ENCODE assay signal across 2 cellular contexts in the genomic region with DNA sequence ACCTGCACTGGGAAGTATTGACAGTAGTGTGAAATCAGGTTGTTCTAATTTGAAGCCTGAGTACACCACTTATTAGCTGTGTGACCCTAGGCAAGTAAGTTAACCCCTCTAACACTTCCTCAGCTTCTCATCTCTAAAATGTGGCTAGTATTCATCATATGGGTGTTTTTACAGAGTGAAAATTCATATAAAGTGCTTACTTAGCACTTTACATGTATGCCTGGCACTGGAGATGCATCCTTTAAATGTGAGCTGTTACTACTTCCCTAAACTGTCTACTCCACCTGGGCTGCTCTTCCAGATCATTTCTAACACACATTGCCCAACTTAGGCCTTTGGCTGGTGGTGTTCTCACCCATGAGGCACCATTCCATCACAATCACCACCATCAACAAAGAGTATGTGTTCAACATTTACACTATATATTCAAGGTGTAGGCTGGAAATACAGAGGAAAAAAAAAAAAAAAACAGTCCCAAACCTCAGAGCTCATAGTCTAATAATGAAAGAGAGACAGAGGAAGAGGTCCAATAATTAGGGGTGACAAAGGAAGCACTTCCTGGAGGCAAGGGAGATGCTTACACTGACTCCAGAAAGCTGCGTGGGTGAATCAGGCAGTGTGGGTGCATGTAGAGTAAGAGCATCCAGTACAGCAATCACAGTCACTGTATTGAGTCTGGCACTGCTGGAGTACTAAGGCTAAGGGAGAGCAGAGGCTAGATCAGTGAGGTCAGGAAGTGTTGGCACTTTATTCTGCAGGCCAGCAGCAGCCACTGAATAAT.
TF ChIP-seq lines count a peak whose summit lies in the region.

No MANE protein-coding gene starts in this region.

TF ChIP-seq in IMR-90, 13 proteins besides CTCF, POLR2A, EP300 and RAD21:
- TF ChIP-seq CHD1 (IDR thresholded peaks at IDR 0.05; ENCODE audit: low read depth, low read length) (no peak), MAFK (IDR thresholded peaks at IDR 0.05; ENCODE audit: low read depth, low read length) (peak; percentile 96)

TF ChIP-seq in neural cell, 6 proteins besides CTCF, POLR2A, EP300 and RAD21:
- TF ChIP-seq SMC3 (conservative IDR thresholded peaks at IDR 0.05; ENCODE audit: poor library complexity), result no peak
- TF ChIP-seq, protein P1, sequence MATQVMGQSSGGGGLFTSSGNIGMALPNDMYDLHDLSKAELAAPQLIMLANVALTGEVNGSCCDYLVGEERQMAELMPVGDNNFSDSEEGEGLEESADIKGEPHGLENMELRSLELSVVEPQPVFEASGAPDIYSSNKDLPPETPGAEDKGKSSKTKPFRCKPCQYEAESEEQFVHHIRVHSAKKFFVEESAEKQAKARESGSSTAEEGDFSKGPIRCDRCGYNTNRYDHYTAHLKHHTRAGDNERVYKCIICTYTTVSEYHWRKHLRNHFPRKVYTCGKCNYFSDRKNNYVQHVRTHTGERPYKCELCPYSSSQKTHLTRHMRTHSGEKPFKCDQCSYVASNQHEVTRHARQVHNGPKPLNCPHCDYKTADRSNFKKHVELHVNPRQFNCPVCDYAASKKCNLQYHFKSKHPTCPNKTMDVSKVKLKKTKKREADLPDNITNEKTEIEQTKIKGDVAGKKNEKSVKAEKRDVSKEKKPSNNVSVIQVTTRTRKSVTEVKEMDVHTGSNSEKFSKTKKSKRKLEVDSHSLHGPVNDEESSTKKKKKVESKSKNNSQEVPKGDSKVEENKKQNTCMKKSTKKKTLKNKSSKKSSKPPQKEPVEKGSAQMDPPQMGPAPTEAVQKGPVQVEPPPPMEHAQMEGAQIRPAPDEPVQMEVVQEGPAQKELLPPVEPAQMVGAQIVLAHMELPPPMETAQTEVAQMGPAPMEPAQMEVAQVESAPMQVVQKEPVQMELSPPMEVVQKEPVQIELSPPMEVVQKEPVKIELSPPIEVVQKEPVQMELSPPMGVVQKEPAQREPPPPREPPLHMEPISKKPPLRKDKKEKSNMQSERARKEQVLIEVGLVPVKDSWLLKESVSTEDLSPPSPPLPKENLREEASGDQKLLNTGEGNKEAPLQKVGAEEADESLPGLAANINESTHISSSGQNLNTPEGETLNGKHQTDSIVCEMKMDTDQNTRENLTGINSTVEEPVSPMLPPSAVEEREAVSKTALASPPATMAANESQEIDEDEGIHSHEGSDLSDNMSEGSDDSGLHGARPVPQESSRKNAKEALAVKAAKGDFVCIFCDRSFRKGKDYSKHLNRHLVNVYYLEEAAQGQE (IDR thresholded peaks at IDR 0.05; ENCODE audit: borderline replicate concordance), result no peak
